Comparison of ENCODE assay signal across 19 cellular contexts in the genomic region with DNA sequence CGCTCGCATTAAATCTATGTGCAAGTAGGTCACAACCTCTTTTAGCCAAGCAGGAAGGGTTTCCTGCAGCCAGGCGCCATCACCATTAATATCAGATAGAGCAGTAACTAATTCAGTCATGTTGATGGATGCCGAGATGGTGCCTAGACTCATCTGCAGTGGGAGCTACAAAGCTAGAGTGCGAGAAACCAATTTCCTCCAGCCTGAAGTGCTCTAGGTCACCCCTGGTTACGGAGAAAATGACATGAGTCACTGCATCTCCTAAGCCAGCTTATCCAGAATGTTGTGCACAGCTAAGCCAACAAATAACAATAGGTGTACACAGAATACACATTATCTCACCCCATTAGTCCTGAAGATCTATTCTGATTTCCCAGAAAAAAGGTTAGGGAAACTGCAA. TPM values are rescaled to one million over a fixed set of nuclear protein-coding genes. Genes with fewer than 3 reads are reported as not detected.
A peak's percentile ranks its signal among the peaks of the same experiment; 100 is the strongest.
DNase-seq lines count a peak whose midpoint lies in the region; ATAC-seq and TF ChIP-seq lines count a peak whose summit lies in the region.
"Had no signal": no experiment of that assay in that cellular context is flagged by ENCODE, and none has a peak within 500 bp of the region (broad histone marks: within the 10 kb centered on the region; RNA-seq: fewer than 3 reads in every experiment).

No MANE protein-coding gene starts in this region.

- TF ChIP-seq POLR2A in adrenal gland (IDR thresholded peaks at IDR 0.05) = no peak

- WGBS in adrenal gland, 4 donors = 65 to 78% (median 74%) methylated on average over 6 of the region's 6 CpGs

- no peak overlapping the region for H3K27ac ChIP-seq in left lung
- no peak overlapping the region for H3K27ac ChIP-seq in adrenal gland
- H3K27ac ChIP-seq: gastroesophageal sphincter had no signal

- H3K9me3 ChIP-seq in left lung (no peaks in the 10 kb centered on the region), adrenal gland (replicated peaks in 1 of 3) (no peaks in the 10 kb centered on the region)
- H3K9me3 ChIP-seq: gastroesophageal sphincter, HAP-1 had no signal

- no peak overlapping the region for H3K4me3 ChIP-seq in left lung
- no peak overlapping the region for H3K4me3 ChIP-seq in adrenal gland
- H3K4me3 ChIP-seq: gastroesophageal sphincter, HAP-1 had no signal

- DNase-seq in DMS153 (lab: John Stamatoyannopoulos, UW) (peak; percentile 97), NCI-H1092 (lab: John Stamatoyannopoulos, UW) (peak; percentile 28), NCI-H748 (lab: John Stamatoyannopoulos, UW; ENCODE audit: unreplicated experiment) (peak; percentile 73), left lung (no peak), foreskin melanocyte (no peak), GM03348 (ENCODE audit: low spot score) (no peak), adrenal gland (no peak)
- DNase-seq: activated CD4-positive, alpha-beta memory T cell treated with anti-CD3 and anti-CD28 coated beads for 36 hours; activated naive CD8-positive, alpha-beta T cell treated with anti-CD3 and anti-CD28 coated beads, Interleukin-2, amount 50 U/mL, for 24 hours; activated T-cell treated with anti-CD3 and anti-CD28 coated beads, Interleukin-2, amount 50 U/mL, for 72 hours; NCI-H1694; nucleus accumbens had no signal

- ATAC-seq in left lung = peak; percentile 40
- ATAC-seq: activated naive CD8-positive, alpha-beta T cell treated with anti-CD3 and anti-CD28 coated beads, Interleukin-2, amount 50 U/mL, for 24 hours; activated T-cell treated with anti-CD3 and anti-CD28 coated beads, Interleukin-2, amount 50 U/mL, for 72 hours; gastroesophageal sphincter; stimulated activated effector memory CD8-positive, alpha-beta T cell treated with anti-CD3 and anti-CD28 coated beads, Interleukin-12 subunit alpha, Interleukin-12 subunit beta, amount 100 ng/mL, for 72 hours had no signal

- intact Hi-C loops in left lung (cut with DNase I) (no loop called here), adrenal gland (cut with DNase I) (no loop called here)

- TF ChIP-seq CTCF in left lung (IDR thresholded peaks at IDR 0.05) (no peak), adrenal gland (IDR thresholded peaks at IDR 0.05) (no peak)

- H3K36me3 ChIP-seq in left lung = no peaks in the 10 kb centered on the region
- H3K36me3 ChIP-seq in adrenal gland (replicated peaks in 1 of 2) = no peaks in the 10 kb centered on the region
- H3K36me3 ChIP-seq: gastroesophageal sphincter, HAP-1 had no signal

- H3K27me3 ChIP-seq in left lung (no peaks in the 10 kb centered on the region), adrenal gland (no peaks in the 10 kb centered on the region)
- H3K27me3 ChIP-seq: gastroesophageal sphincter had no signal

- H3K4me1 ChIP-seq in left lung = no peaks in the 10 kb centered on the region
- H3K4me1 ChIP-seq in adrenal gland (replicated peaks in 1 of 2) = no peaks in the 10 kb centered on the region
- H3K4me1 ChIP-seq: gastroesophageal sphincter, HAP-1 had no signal

RNA-seq across cellular contexts. Expression of gene OVAAL, which starts 36.0 kb away (rescaled TPM):
- not detected for total RNA-seq in left lung
- total RNA-seq in adrenal gland = under 1 TPM in 1 of 8 donors, not detected in 7; 0.14 TPM
- polyA plus RNA-seq in adrenal gland = not detected
- total RNA-seq: activated CD4-positive, alpha-beta memory T cell treated with anti-CD3 and anti-CD28 coated beads for 36 hours; activated T-cell treated with anti-CD3 and anti-CD28 coated beads, Interleukin-2, amount 50 U/mL, for 72 hours; G401; gastroesophageal sphincter; OCI-LY7; skeletal muscle tissue had no signal
- polyA plus RNA-seq: urinary bladder had no signal

RNA-seq across cellular contexts. Expression of gene XPR1, which starts 37.1 kb away (rescaled TPM):
- total RNA-seq in left lung = 10 to 100 TPM; 33.3 to 34.2 TPM
- total RNA-seq in adrenal gland = 10 to 100 TPM; 16.1 to 53.0 (median 29.6) TPM
- 10 to 100 TPM in 1 of 3 donors, 1 to 10 TPM in 2; 4.8 to 24.1 (median 5.6) TPM for polyA plus RNA-seq in adrenal gland

Comparison
In these comparisons a context has a peak if more than half of its experiments do, and no peak if none do; other contexts are left out.
1. DNase-seq: peak in DMS153 (single experiment), NCI-H1092 (single experiment) and NCI-H748 (single experiment); none in left lung (0 of 2), foreskin melanocyte (single experiment), GM03348 (single experiment) and adrenal gland (0 of 7).